8 cellular contexts compared by ENCODE assay signal in genomic region chr1:206579747-206580437, GRCh38. TPM values are rescaled to one million over a fixed set of nuclear protein-coding genes. Genes with fewer than 3 reads are reported as not detected.
DNase-seq lines count a peak whose midpoint lies in the region; ATAC-seq lines count a peak whose summit lies in the region.

No MANE protein-coding gene starts in this region.

- H3K36me3 ChIP-seq in adipocyte (ENCODE audit: control insufficient read depth, insufficient read depth, low read length, severe bottlenecking): no peaks in the 10 kb centered on the region

- H3K4me1 ChIP-seq in adipocyte (ENCODE audit: control insufficient read depth, insufficient read depth, low read length) (peaks cover 33% of the 10 kb centered on the region), mononuclear cell (ENCODE audit: insufficient read depth, low read length) (peaks cover 92% of the 10 kb centered on the region)

- H3K27ac Mint-ChIP-seq in T-helper 1 cell treated with Interleukin-12 subunit alpha and Interleukin-12 subunit beta and Interleukin-4 antibody, amounts not matched to agents 30 μg/mL and 1 μg/mL, for 36 hours: peak overlapping the region; percentile 99

- H3K9me3 ChIP-seq in adipocyte (ENCODE audit: control insufficient read depth, low read length) (no peaks in the 10 kb centered on the region), mononuclear cell (ENCODE audit: low read depth, low read length) (no peaks in the 10 kb centered on the region)

- peak overlapping the region; percentile 86 for H3K4me3 Mint-ChIP-seq in T-helper 1 cell treated with Interleukin-12 subunit alpha and Interleukin-12 subunit beta and Interleukin-4 antibody, amounts not matched to agents 30 μg/mL and 1 μg/mL, for 36 hours

- H3K9ac ChIP-seq in adipocyte (ENCODE audit: low read length): no peak overlapping the region

- no peaks in the 10 kb centered on the region for H3K9me3 Mint-ChIP-seq in T-helper 1 cell treated with Interleukin-12 subunit alpha and Interleukin-12 subunit beta and Interleukin-4 antibody, amounts not matched to agents 30 μg/mL and 1 μg/mL, for 36 hours

- H3K27me3 Mint-ChIP-seq in T-helper 1 cell treated with Interleukin-12 subunit alpha and Interleukin-12 subunit beta and Interleukin-4 antibody, amounts not matched to agents 30 μg/mL and 1 μg/mL, for 36 hours (ENCODE audit: low read depth): no peaks in the 10 kb centered on the region

- peaks cover 64% of the 10 kb centered on the region for H3K36me3 Mint-ChIP-seq in T-helper 1 cell treated with Interleukin-12 subunit alpha and Interleukin-12 subunit beta and Interleukin-4 antibody, amounts not matched to agents 30 μg/mL and 1 μg/mL, for 36 hours (ENCODE audit: low read depth)

- DNase-seq in adipocyte (ENCODE audit: low read depth) (peak; percentile 20), DMS79 treated with DMSO at 0.1 percent for 48 hours (lab: John Stamatoyannopoulos, UW) (no peak), NCI-H128 (lab: John Stamatoyannopoulos, UW; ENCODE audit: unreplicated experiment) (no peak)
- DNase-seq in stimulated activated naive CD4-positive, alpha-beta T cell (lab: John Stamatoyannopoulos, UW): peak; percentile 48 to 71 (median 62)

- no peak overlapping the region for H3K4me3 ChIP-seq in adipocyte (ENCODE audit: low read length)
- peak overlapping the region; percentile 8 for H3K4me3 ChIP-seq in mononuclear cell (ENCODE audit: low read length)

- ATAC-seq in GM18867 (IDR thresholded peaks at IDR 0.05; ENCODE audit: unreplicated experiment) (peak; percentile 84), HG03045 (IDR thresholded peaks at IDR 0.05; ENCODE audit: unreplicated experiment) (peak; percentile 78)

- peaks cover 91% of the 10 kb centered on the region for H3K4me1 Mint-ChIP-seq in T-helper 1 cell treated with Interleukin-12 subunit alpha and Interleukin-12 subunit beta and Interleukin-4 antibody, amounts not matched to agents 30 μg/mL and 1 μg/mL, for 36 hours (ENCODE audit: low read depth)

- no peaks in the 10 kb centered on the region for H3K27me3 ChIP-seq in adipocyte (replicated peaks; ENCODE audit: control insufficient read depth, insufficient read depth, low read length)
- no peaks in the 10 kb centered on the region for H3K27me3 ChIP-seq in mononuclear cell (ENCODE audit: insufficient read depth, low read length)

RNA-seq across cellular contexts. Expression of gene EIF2D, which starts 32.4 kb away (rescaled TPM):
- 38.3 TPM for total RNA-seq in mononuclear cell

RNA-seq across cellular contexts. Expression of gene DYRK3, which starts 55.4 kb away (rescaled TPM):
- 1.5 TPM for total RNA-seq in mononuclear cell

Comparison
In these comparisons a context has a peak if more than half of its experiments do, and no peak if none do; other contexts are left out.
1. DNase-seq: peak in adipocyte (single experiment) and stimulated activated naive CD4-positive, alpha-beta T cell (6 of 6); none in DMS79 treated with DMSO at 0.1 percent for 48 hours (single experiment) and NCI-H128 (single experiment).